Comparison of ENCODE assay signal across 16 cellular contexts in genomic region chr11:13861411-13861810, GRCh38.
A peak's percentile ranks its signal among the peaks of the same experiment; 100 is the strongest.
DNase-seq lines count a peak whose midpoint lies in the region; ATAC-seq and TF ChIP-seq lines count a peak whose summit lies in the region.
"Had no signal": no experiment of that assay in that cellular context is flagged by ENCODE, and none has a peak within 500 bp of the region (broad histone marks: within the 10 kb centered on the region; RNA-seq: fewer than 3 reads in every experiment).

No MANE protein-coding gene starts in this region.

- ATAC-seq in HG02642 (IDR thresholded peaks at IDR 0.05; ENCODE audit: poor library complexity, unreplicated experiment) = peak; percentile 51
- peak; percentile 51 for ATAC-seq in activated CD8-positive, alpha-beta T cell treated with anti-CD3 and anti-CD28 coated beads for 36 hours
- ATAC-seq: right lobe of liver had no signal

- no peaks in the 10 kb centered on the region for H3K27me3 Mint-ChIP-seq in activated naive CD4-positive, alpha-beta T cell treated with anti-CD3 and anti-CD28 coated beads for 36 hours (ENCODE audit: low read depth)
- no peaks in the 10 kb centered on the region for H3K27me3 Mint-ChIP-seq in activated CD8-positive, alpha-beta T cell treated with anti-CD3 and anti-CD28 coated beads for 36 hours
- no peaks in the 10 kb centered on the region for H3K27me3 Mint-ChIP-seq in osteocyte (ENCODE audit: unreplicated experiment)

- POLR2A ChIA-PET in activated CD8-positive, alpha-beta T cell treated with anti-CD3 and anti-CD28 coated beads for 36 hours (lab: Charles Lee) = interaction anchor here (0.9 kb wide), 1 partner anchor 10 kb away, joined by 3 read pairs; no protein-coding TSS in a partner anchor

- no peak for TF ChIP-seq CTCF in activated CD8-positive, alpha-beta T cell treated with anti-CD3 and anti-CD28 coated beads for 36 hours (IDR thresholded peaks at IDR 0.05)
- no peak for TF ChIP-seq CTCF in osteocyte (IDR thresholded peaks at IDR 0.05)

- H3K4me1 Mint-ChIP-seq in activated naive CD4-positive, alpha-beta T cell treated with anti-CD3 and anti-CD28 coated beads for 36 hours (ENCODE audit: low read depth) = peaks cover 34% of the 10 kb centered on the region
- peaks cover 24% of the 10 kb centered on the region for H3K4me1 Mint-ChIP-seq in activated CD8-positive, alpha-beta T cell treated with anti-CD3 and anti-CD28 coated beads for 36 hours (ENCODE audit: low read depth)
- no peaks in the 10 kb centered on the region for H3K4me1 Mint-ChIP-seq in osteocyte (ENCODE audit: unreplicated experiment)

- H3K4me3 Mint-ChIP-seq in activated naive CD4-positive, alpha-beta T cell treated with anti-CD3 and anti-CD28 coated beads for 36 hours = no peak overlapping the region
- H3K4me3 Mint-ChIP-seq in activated CD8-positive, alpha-beta T cell treated with anti-CD3 and anti-CD28 coated beads for 36 hours = no peak overlapping the region
- H3K4me3 Mint-ChIP-seq in osteocyte (ENCODE audit: unreplicated experiment) = no peak overlapping the region

- DNase-seq in activated naive CD4-positive, alpha-beta T cell treated with anti-CD3 and anti-CD28 coated beads for 36 hours = peak; percentile 45
- no peak for DNase-seq in activated naive CD4-positive, alpha-beta T cell (lab: John Stamatoyannopoulos, UW)
- peak; percentile 11 for DNase-seq in activated CD8-positive, alpha-beta T cell treated with anti-CD3 and anti-CD28 coated beads for 36 hours
- DNase-seq in osteocyte (ENCODE audit: extremely low spot score, unreplicated experiment) (peak; percentile 78), NCI-H1048 (lab: John Stamatoyannopoulos, UW) (no peak), NCI-H446 (lab: John Stamatoyannopoulos, UW) (no peak), cerebellar nuclear complex (lab: John Stamatoyannopoulos, UW) (no peak)
- DNase-seq: Calu3, caudate nucleus, GDM1, hypothalamus, IMR-90, midbrain, NCI-H1105, right lobe of liver had no signal

- intact Hi-C loops in activated naive CD4-positive, alpha-beta T cell treated with anti-CD3 and anti-CD28 coated beads for 36 hours (cut with micrococcal nuclease) = loop anchor here (1.0 to 10.0 kb wide), 6 partner anchors 8 to 473 kb away; partner anchors contain the start of gene SPON1
- intact Hi-C loops in activated CD8-positive, alpha-beta T cell treated with anti-CD3 and anti-CD28 coated beads for 36 hours (cut with micrococcal nuclease) = no loop called here

- H3K27ac Mint-ChIP-seq in activated naive CD4-positive, alpha-beta T cell treated with anti-CD3 and anti-CD28 coated beads for 36 hours = peak overlapping the region; percentile 43
- peak overlapping the region; percentile 57 for H3K27ac Mint-ChIP-seq in activated CD8-positive, alpha-beta T cell treated with anti-CD3 and anti-CD28 coated beads for 36 hours
- no peak overlapping the region for H3K27ac Mint-ChIP-seq in osteocyte (ENCODE audit: unreplicated experiment)

- H3K36me3 Mint-ChIP-seq in activated naive CD4-positive, alpha-beta T cell treated with anti-CD3 and anti-CD28 coated beads for 36 hours (ENCODE audit: low read depth) = no peaks in the 10 kb centered on the region
- H3K36me3 Mint-ChIP-seq in activated CD8-positive, alpha-beta T cell treated with anti-CD3 and anti-CD28 coated beads for 36 hours (ENCODE audit: low read depth) = no peaks in the 10 kb centered on the region
- H3K36me3 Mint-ChIP-seq in osteocyte (ENCODE audit: unreplicated experiment) = no peaks in the 10 kb centered on the region

- H3K9me3 Mint-ChIP-seq in activated naive CD4-positive, alpha-beta T cell treated with anti-CD3 and anti-CD28 coated beads for 36 hours = no peaks in the 10 kb centered on the region
- no peaks in the 10 kb centered on the region for H3K9me3 Mint-ChIP-seq in activated CD8-positive, alpha-beta T cell treated with anti-CD3 and anti-CD28 coated beads for 36 hours
- no peaks in the 10 kb centered on the region for H3K9me3 Mint-ChIP-seq in osteocyte (ENCODE audit: unreplicated experiment)

- CTCF ChIA-PET in activated naive CD4-positive, alpha-beta T cell treated with anti-CD3 and anti-CD28 coated beads for 36 hours (lab: Charles Lee) = no interaction called here
- CTCF ChIA-PET in activated CD8-positive, alpha-beta T cell treated with anti-CD3 and anti-CD28 coated beads for 36 hours (lab: Charles Lee) = no interaction called here

Comparison
In these comparisons a context has a peak if more than half of its experiments do, and no peak if none do; other contexts are left out.
1. DNase-seq: peak in activated naive CD4-positive, alpha-beta T cell treated with anti-CD3 and anti-CD28 coated beads for 36 hours (single experiment), activated CD8-positive, alpha-beta T cell treated with anti-CD3 and anti-CD28 coated beads for 36 hours (single experiment) and osteocyte (single experiment); none in activated naive CD4-positive, alpha-beta T cell (0 of 4), NCI-H1048 (single experiment), NCI-H446 (0 of 2) and cerebellar nuclear complex (0 of 2).